In genomic region chr12:6763380-6763779, GRCh38 we compare ENCODE assay signal across 2 cellular contexts.
TF ChIP-seq lines count a peak whose summit lies in the region.

No MANE protein-coding gene starts in this region.

TF ChIP-seq in GM12878, 131 proteins besides CTCF, POLR2A, EP300 and RAD21:
- no peak for TF ChIP-seq ASH2L (IDR thresholded peaks at IDR 0.05; ENCODE audit: borderline replicate concordance, low read depth)
- TF ChIP-seq POLR2AphosphoS5 (IDR thresholded peaks at IDR 0.05; ENCODE audit: low read length) = no peak
- TF ChIP-seq, protein P1, sequence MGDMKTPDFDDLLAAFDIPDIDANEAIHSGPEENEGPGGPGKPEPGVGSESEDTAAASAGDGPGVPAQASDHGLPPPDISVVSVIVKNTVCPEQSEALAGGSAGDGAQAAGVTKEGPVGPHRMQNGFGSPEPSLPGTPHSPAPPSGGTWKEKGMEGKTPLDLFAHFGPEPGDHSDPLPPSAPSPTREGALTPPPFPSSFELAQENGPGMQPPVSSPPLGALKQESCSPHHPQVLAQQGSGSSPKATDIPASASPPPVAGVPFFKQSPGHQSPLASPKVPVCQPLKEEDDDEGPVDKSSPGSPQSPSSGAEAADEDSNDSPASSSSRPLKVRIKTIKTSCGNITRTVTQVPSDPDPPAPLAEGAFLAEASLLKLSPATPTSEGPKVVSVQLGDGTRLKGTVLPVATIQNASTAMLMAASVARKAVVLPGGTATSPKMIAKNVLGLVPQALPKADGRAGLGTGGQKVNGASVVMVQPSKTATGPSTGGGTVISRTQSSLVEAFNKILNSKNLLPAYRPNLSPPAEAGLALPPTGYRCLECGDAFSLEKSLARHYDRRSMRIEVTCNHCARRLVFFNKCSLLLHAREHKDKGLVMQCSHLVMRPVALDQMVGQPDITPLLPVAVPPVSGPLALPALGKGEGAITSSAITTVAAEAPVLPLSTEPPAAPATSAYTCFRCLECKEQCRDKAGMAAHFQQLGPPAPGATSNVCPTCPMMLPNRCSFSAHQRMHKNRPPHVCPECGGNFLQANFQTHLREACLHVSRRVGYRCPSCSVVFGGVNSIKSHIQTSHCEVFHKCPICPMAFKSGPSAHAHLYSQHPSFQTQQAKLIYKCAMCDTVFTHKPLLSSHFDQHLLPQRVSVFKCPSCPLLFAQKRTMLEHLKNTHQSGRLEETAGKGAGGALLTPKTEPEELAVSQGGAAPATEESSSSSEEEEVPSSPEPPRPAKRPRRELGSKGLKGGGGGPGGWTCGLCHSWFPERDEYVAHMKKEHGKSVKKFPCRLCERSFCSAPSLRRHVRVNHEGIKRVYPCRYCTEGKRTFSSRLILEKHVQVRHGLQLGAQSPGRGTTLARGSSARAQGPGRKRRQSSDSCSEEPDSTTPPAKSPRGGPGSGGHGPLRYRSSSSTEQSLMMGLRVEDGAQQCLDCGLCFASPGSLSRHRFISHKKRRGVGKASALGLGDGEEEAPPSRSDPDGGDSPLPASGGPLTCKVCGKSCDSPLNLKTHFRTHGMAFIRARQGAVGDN (IDR thresholded peaks at IDR 0.05) = no peak
- TF ChIP-seq, protein P2, sequence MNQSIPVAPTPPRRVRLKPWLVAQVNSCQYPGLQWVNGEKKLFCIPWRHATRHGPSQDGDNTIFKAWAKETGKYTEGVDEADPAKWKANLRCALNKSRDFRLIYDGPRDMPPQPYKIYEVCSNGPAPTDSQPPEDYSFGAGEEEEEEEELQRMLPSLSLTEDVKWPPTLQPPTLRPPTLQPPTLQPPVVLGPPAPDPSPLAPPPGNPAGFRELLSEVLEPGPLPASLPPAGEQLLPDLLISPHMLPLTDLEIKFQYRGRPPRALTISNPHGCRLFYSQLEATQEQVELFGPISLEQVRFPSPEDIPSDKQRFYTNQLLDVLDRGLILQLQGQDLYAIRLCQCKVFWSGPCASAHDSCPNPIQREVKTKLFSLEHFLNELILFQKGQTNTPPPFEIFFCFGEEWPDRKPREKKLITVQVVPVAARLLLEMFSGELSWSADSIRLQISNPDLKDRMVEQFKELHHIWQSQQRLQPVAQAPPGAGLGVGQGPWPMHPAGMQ (IDR thresholded peaks at IDR 0.05; ENCODE audit: borderline replicate concordance) = no peak

TF ChIP-seq in liver, 16 proteins besides CTCF, POLR2A, EP300 and RAD21:
- TF ChIP-seq YY1 (IDR thresholded peaks at IDR 0.05) = no peak
- TF ChIP-seq FOXA1 (IDR thresholded peaks at IDR 0.05) = no peak
- TF ChIP-seq, protein P3, sequence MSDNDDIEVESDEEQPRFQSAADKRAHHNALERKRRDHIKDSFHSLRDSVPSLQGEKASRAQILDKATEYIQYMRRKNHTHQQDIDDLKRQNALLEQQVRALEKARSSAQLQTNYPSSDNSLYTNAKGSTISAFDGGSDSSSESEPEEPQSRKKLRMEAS (IDR thresholded peaks at IDR 0.05) = no peak
- no peak for TF ChIP-seq SP1 (IDR thresholded peaks at IDR 0.05)
- TF ChIP-seq ZBTB33 (IDR thresholded peaks at IDR 0.05) = no peak
- no peak for TF ChIP-seq ATF3 (IDR thresholded peaks at IDR 0.05)
- TF ChIP-seq HNF4G (IDR thresholded peaks at IDR 0.05) = no peak
- no peak for TF ChIP-seq HNF4A (conservative IDR thresholded peaks at IDR 0.05)
- no peak for TF ChIP-seq RXRA (IDR thresholded peaks at IDR 0.05)
- no peak for TF ChIP-seq REST (IDR thresholded peaks at IDR 0.05)
- TF ChIP-seq JUND (IDR thresholded peaks at IDR 0.05) = no peak
- TF ChIP-seq FOXA2 (IDR thresholded peaks at IDR 0.05) = no peak
- no peak for TF ChIP-seq EGR1 (IDR thresholded peaks at IDR 0.05; ENCODE audit: low read depth in 2 of 2)
- no peak for TF ChIP-seq GABPA (IDR thresholded peaks at IDR 0.05 in 1 of 2, conservative IDR thresholded peaks at IDR 0.05 in 1 of 2)
- no peak for TF ChIP-seq NR2F2 (IDR thresholded peaks at IDR 0.05)
- TF ChIP-seq TAF1 (conservative IDR thresholded peaks at IDR 0.05) = no peak
